In genomic region chr5:55042886-55043285, GRCh38 we compare ENCODE assay signal across 30 cellular contexts. TPM values are rescaled to one million over a fixed set of nuclear protein-coding genes. Genes with fewer than 3 reads are reported as not detected.
A peak's percentile ranks its signal among the peaks of the same experiment; 100 is the strongest.
DNase-seq lines count a peak whose midpoint lies in the region; ATAC-seq, FAIRE-seq and TF ChIP-seq lines count a peak whose summit lies in the region.
"Had no signal": no experiment of that assay in that cellular context is flagged by ENCODE, and none has a peak within 500 bp of the region (broad histone marks: within the 10 kb centered on the region; RNA-seq: fewer than 3 reads in every experiment).

No MANE protein-coding gene starts in this region.

- ATAC-seq in HG02588 (IDR thresholded peaks at IDR 0.05; ENCODE audit: unreplicated experiment) = no peak

- no peak overlapping the region for H3K4me3 ChIP-seq in fibroblast of the aortic adventitia (ENCODE audit: low read depth, low read length)
- H3K4me3 ChIP-seq: BLaER1 had no signal

- TF ChIP-seq CTCF in fibroblast of the aortic adventitia (IDR thresholded peaks at IDR 0.05; ENCODE audit: insufficient read depth, low read length) = no peak

- peak; percentile 92 for DNase-seq in NCI-H226
- DNase-seq in amniotic epithelial cell (ENCODE audit: low read depth) = peak; percentile 75
- peak; percentile 34 for DNase-seq in fibroblast of the aortic adventitia (ENCODE audit: low read depth)
- DNase-seq in T-helper 9 cell = no peak
- DNase-seq in GM12891 (ENCODE audit: insufficient read length, low spot score) = no peak
- DNase-seq: 8988T; ACHN; BE2C; C1 segment of cervical spinal cord; CD4-positive, alpha-beta memory T cell; CD4-positive, CD25-positive, alpha-beta regulatory T cell; CD8-positive, alpha-beta memory T cell; COR-L47; DMS 273 treated with DMSO at 0.1 percent for 48 hours; DMS153; DMS53; DMS79; DND-41; EL; GF-D8 had no signal

- FAIRE-seq in GM12891 (lab: Jason Lieb, UNC) = no peak
- FAIRE-seq: A204.1, G401.6, GM12892, GM18507 had no signal

- no peak for TF ChIP-seq POLR2A in GM12891 (IDR thresholded peaks at IDR 0.05; ENCODE audit: low read depth, low read length)

TF ChIP-seq in GM12891, 5 proteins besides CTCF, POLR2A, EP300 and RAD21:
- TF ChIP-seq SPI1 (IDR thresholded peaks at IDR 0.05; ENCODE audit: low read depth, low read length) = no peak
- no peak for TF ChIP-seq PAX5 (IDR thresholded peaks at IDR 0.05; ENCODE audit: insufficient read depth, low read length, severe bottlenecking)
- no peak for TF ChIP-seq TAF1 (IDR thresholded peaks at IDR 0.05; ENCODE audit: low read depth, low read length)
- TF ChIP-seq POU2F2 (IDR thresholded peaks at IDR 0.05; ENCODE audit: low read depth, low read length) = no peak
- no peak for TF ChIP-seq POLR2AphosphoS5 (IDR thresholded peaks at IDR 0.05; ENCODE audit: low read depth, low read length)

RNA-seq across cellular contexts. Expression of gene GZMK, which starts 18.8 kb away (rescaled TPM):
- total RNA-seq in fibroblast of the aortic adventitia (ENCODE audit: low replicate concordance) = not detected in 2 replicates
- polyA plus RNA-seq in GM12891 (2012; ENCODE audit: low read depth, missing spikeins) = not detected
- total RNA-seq: A673, Daoy had no signal
- polyA plus RNA-seq: AG04450 had no signal

RNA-seq across cellular contexts. Expression of gene ESM1, which starts 57.5 kb away (rescaled TPM):
- 1.1 and 19.6 TPM in 2 replicates for total RNA-seq in fibroblast of the aortic adventitia (ENCODE audit: low replicate concordance)
- polyA plus RNA-seq in GM12891 (2012; ENCODE audit: low read depth, missing spikeins) = not detected
- total RNA-seq: A673 had no signal
- polyA plus RNA-seq: CD14-positive monocyte had no signal

RNA-seq across cellular contexts. Expression of gene GZMA, which starts 59.6 kb away (rescaled TPM):
- total RNA-seq in fibroblast of the aortic adventitia (ENCODE audit: low replicate concordance) = not detected in 2 replicates
- polyA plus RNA-seq in GM12891 (2012; ENCODE audit: low read depth, missing spikeins) = not detected
- total RNA-seq: A673 had no signal
- polyA plus RNA-seq: AG04450 had no signal

Comparison
In these comparisons a context has a peak if more than half of its experiments do, and no peak if none do; other contexts are left out.
1. DNase-seq: peak in NCI-H226 (single experiment), amniotic epithelial cell (single experiment) and fibroblast of the aortic adventitia (single experiment); none in T-helper 9 cell (single experiment) and GM12891 (single experiment).